In the genomic region with DNA sequence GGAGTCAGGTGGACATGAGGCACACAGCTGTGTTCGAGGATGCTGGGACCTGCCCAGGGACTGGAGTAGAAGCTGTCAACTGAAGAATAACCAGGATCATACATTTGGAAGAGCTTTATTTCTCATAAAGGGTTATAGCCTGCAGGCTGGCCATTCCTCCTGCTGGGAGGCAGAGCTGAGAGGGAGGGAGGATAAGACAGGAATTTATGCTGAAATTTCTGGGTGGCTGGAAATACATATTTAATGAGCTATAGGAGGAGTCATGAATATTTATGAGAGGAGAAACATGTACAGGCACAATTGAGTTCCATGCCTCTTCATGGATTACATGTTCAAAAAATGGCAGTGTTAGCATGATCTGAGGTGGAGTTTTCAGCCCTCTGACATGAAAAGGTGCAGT, we compare ENCODE assay signal across 28 cellular contexts.
A peak's percentile ranks its signal among the peaks of the same experiment; 100 is the strongest.
DNase-seq lines count a peak whose midpoint lies in the region; ATAC-seq, FAIRE-seq and TF ChIP-seq lines count a peak whose summit lies in the region.
"Had no signal": no experiment of that assay in that cellular context is flagged by ENCODE, and none has a peak within 500 bp of the region (broad histone marks: within the 10 kb centered on the region; RNA-seq: fewer than 3 reads in every experiment).

No MANE protein-coding gene starts in this region.

- no peak for TF ChIP-seq CTCF in CD8-positive, alpha-beta T cell (IDR thresholded peaks at IDR 0.05)
- no peak for TF ChIP-seq CTCF in pancreas (IDR thresholded peaks at IDR 0.05)

- no peaks in the 10 kb centered on the region for H3K36me3 ChIP-seq in CD8-positive, alpha-beta T cell (ENCODE audit: insufficient read depth, low read length)
- no peaks in the 10 kb centered on the region for H3K36me3 ChIP-seq in pancreas
- H3K36me3 ChIP-seq: ascending aorta, cardiac muscle cell, colonic mucosa, right lobe of liver, tibial nerve had no signal

- H3K4me3 Mint-ChIP-seq in activated T-cell treated with anti-CD3 and anti-CD28 coated beads, Interleukin-2, amount 50 U/mL, for 72 hours = no peak overlapping the region
- H3K4me3 Mint-ChIP-seq in activated T-cell treated with anti-CD3 and anti-CD28 coated beads, Interleukin-2, amount 50 U/mL, for 24 hours = no peak overlapping the region
- peak overlapping the region; percentile 49 for H3K4me3 Mint-ChIP-seq in CD8-positive, alpha-beta T cell
- peak overlapping the region; percentile 57 for H3K4me3 Mint-ChIP-seq in activated naive CD8-positive, alpha-beta T cell treated with anti-CD3 and anti-CD28 coated beads, Interleukin-2, amount 10 ng/mL, durations not matched to agents 7 days and 5 days
- peak overlapping the region; percentile 74 for H3K4me3 Mint-ChIP-seq in natural killer cell treated with Interleukin-12 subunit alpha and Interleukin-12 subunit beta and Interleukin-15 and Interleukin-18, amount 100 ng/mL, for 72 hours
- H3K4me3 Mint-ChIP-seq: activated CD4-positive, alpha-beta T cell treated with anti-CD3 and anti-CD28 coated beads for 36 hours; H9 had no signal

- no peak overlapping the region for H3K27ac ChIP-seq in CD8-positive, alpha-beta T cell (ENCODE audit: low read depth, low read length)
- H3K27ac ChIP-seq in pancreas = no peak overlapping the region
- H3K27ac ChIP-seq: ascending aorta, cardiac muscle cell, colonic mucosa, right lobe of liver, tibial nerve, VCaP had no signal

- intact Hi-C loops in CD8-positive, alpha-beta T cell (cut with DNase I, micrococcal nuclease) = loop anchor here (2.0 to 10.0 kb wide), 6 partner anchors 17 to 155 kb away; partner anchors contain the start of gene SHISA2 (in 1 of the 2)
- intact Hi-C loops in pancreas (cut with DNase I) = no loop called here

- 44 to 45% methylated on average over 1 of the region's 1 CpG for WGBS in pancreas, 2 donors

- POLR2A ChIA-PET in CD8-positive, alpha-beta T cell (lab: Charles Lee) = interaction anchor here (0.6 kb wide), 1 partner anchor 159 kb away, joined by 4 read pairs; no protein-coding TSS in a partner anchor
- POLR2A ChIA-PET in activated naive CD8-positive, alpha-beta T cell treated with anti-CD3 and anti-CD28 coated beads, Interleukin-2, amount 10 ng/mL, durations not matched to agents 7 days and 5 days (lab: Charles Lee) = interaction anchor here (0.6 to 1.6 kb wide), 5 partner anchors 12 to 153 kb away, joined by 3 to 4 read pairs (median 3); no protein-coding TSS in a partner anchor

- H3K27ac Mint-ChIP-seq in activated T-cell treated with anti-CD3 and anti-CD28 coated beads, Interleukin-2, amount 50 U/mL, for 72 hours = peak overlapping the region; percentile 30
- no peak overlapping the region for H3K27ac Mint-ChIP-seq in activated T-cell treated with anti-CD3 and anti-CD28 coated beads, Interleukin-2, amount 50 U/mL, for 24 hours
- peak overlapping the region; percentile 71 for H3K27ac Mint-ChIP-seq in CD8-positive, alpha-beta T cell
- peak overlapping the region; percentile 81 for H3K27ac Mint-ChIP-seq in activated naive CD8-positive, alpha-beta T cell treated with anti-CD3 and anti-CD28 coated beads, Interleukin-2, amount 10 ng/mL, durations not matched to agents 7 days and 5 days
- H3K27ac Mint-ChIP-seq in natural killer cell treated with Interleukin-12 subunit alpha and Interleukin-12 subunit beta and Interleukin-15 and Interleukin-18, amount 100 ng/mL, for 72 hours = peak overlapping the region; percentile 44 to 76
- H3K27ac Mint-ChIP-seq: activated CD4-positive, alpha-beta T cell treated with anti-CD3 and anti-CD28 coated beads for 36 hours; H9; progenitor cell of endocrine pancreas had no signal

- no peak for FAIRE-seq in pancreas (lab: Jason Lieb, UNC)
- FAIRE-seq: GM12891 had no signal

- peaks cover 24% of the 10 kb centered on the region for H3K4me1 Mint-ChIP-seq in activated T-cell treated with anti-CD3 and anti-CD28 coated beads, Interleukin-2, amount 50 U/mL, for 72 hours (ENCODE audit: low read depth)
- peaks cover 34% of the 10 kb centered on the region for H3K4me1 Mint-ChIP-seq in activated T-cell treated with anti-CD3 and anti-CD28 coated beads, Interleukin-2, amount 50 U/mL, for 24 hours (ENCODE audit: low read depth)
- peaks cover 39% of the 10 kb centered on the region for H3K4me1 Mint-ChIP-seq in CD8-positive, alpha-beta T cell (ENCODE audit: low read depth)
- H3K4me1 Mint-ChIP-seq in activated naive CD8-positive, alpha-beta T cell treated with anti-CD3 and anti-CD28 coated beads, Interleukin-2, amount 10 ng/mL, durations not matched to agents 7 days and 5 days = peaks cover 24% of the 10 kb centered on the region
- peaks cover 20 to 35% of the 10 kb centered on the region in 2 donors for H3K4me1 Mint-ChIP-seq in natural killer cell treated with Interleukin-12 subunit alpha and Interleukin-12 subunit beta and Interleukin-15 and Interleukin-18, amount 100 ng/mL, for 72 hours (ENCODE audit: low read depth in 2 of 2)

- no peaks in the 10 kb centered on the region for H3K27me3 ChIP-seq in CD8-positive, alpha-beta T cell (ENCODE audit: insufficient read depth, low read length)
- no peaks in the 10 kb centered on the region for H3K27me3 ChIP-seq in pancreas
- H3K27me3 ChIP-seq: ascending aorta, cardiac muscle cell, colonic mucosa, right lobe of liver, tibial nerve had no signal

- H3K9me3 ChIP-seq in CD8-positive, alpha-beta T cell (ENCODE audit: low read length) = no peaks in the 10 kb centered on the region
- H3K9me3 ChIP-seq in pancreas = no peaks in the 10 kb centered on the region
- H3K9me3 ChIP-seq: ascending aorta, colonic mucosa, right lobe of liver, tibial nerve had no signal

- DNase-seq in activated T-cell treated with anti-CD3 and anti-CD28 coated beads, Interleukin-2, amount 50 U/mL, for 72 hours = no peak
- no peak for DNase-seq in activated T-cell treated with anti-CD3 and anti-CD28 coated beads, Interleukin-2, amount 50 U/mL, for 24 hours
- DNase-seq in CD8-positive, alpha-beta T cell = no peak
- no peak for DNase-seq in activated naive CD8-positive, alpha-beta T cell treated with anti-CD3 and anti-CD28 coated beads, Interleukin-2, amount 10 ng/mL, durations not matched to agents 7 days and 5 days
- no peak for DNase-seq in natural killer cell treated with Interleukin-12 subunit alpha and Interleukin-12 subunit beta and Interleukin-15 and Interleukin-18, amount 100 ng/mL, for 72 hours (ENCODE audit: low spot score)
- no peak for DNase-seq in NCI-H128 (lab: John Stamatoyannopoulos, UW; ENCODE audit: unreplicated experiment)
- DNase-seq in pancreas = no peak
- DNase-seq: activated CD4-positive, alpha-beta T cell treated with anti-CD3 and anti-CD28 coated beads for 36 hours; activated naive CD4-positive, alpha-beta T cell treated with anti-CD3 and anti-CD28 coated beads, Interleukin-2, amount 50 U/mL, for 16 hours; activated T-cell treated with anti-CD3 and anti-CD28 coated beads, Interleukin-2, amount 50 U/mL, for 48 hours; colonic mucosa; DMS153; effector CD4-positive, alpha-beta T cell; H9; KG1; NCI-H2107; right lobe of liver; Right ventricle myocardium superior; stimulated activated CD8-positive, alpha-beta memory T cell treated with anti-CD3 and anti-CD28 coated beads, Interleukin-4, amount 100 ng/mL, for 48 hours; T1000 had no signal

- no peak overlapping the region for H3K4me3 ChIP-seq in CD8-positive, alpha-beta T cell (ENCODE audit: low read depth, low read length)
- H3K4me3 ChIP-seq in pancreas = no peak overlapping the region
- H3K4me3 ChIP-seq: ascending aorta, cardiac muscle cell, colonic mucosa, right lobe of liver, tibial nerve had no signal

- peaks cover 18% of the 10 kb centered on the region for H3K27me3 Mint-ChIP-seq in activated T-cell treated with anti-CD3 and anti-CD28 coated beads, Interleukin-2, amount 50 U/mL, for 72 hours (ENCODE audit: low read depth)
- peaks cover 3% of the 10 kb centered on the region for H3K27me3 Mint-ChIP-seq in activated T-cell treated with anti-CD3 and anti-CD28 coated beads, Interleukin-2, amount 50 U/mL, for 24 hours
- H3K27me3 Mint-ChIP-seq in CD8-positive, alpha-beta T cell (ENCODE audit: low read depth) = no peaks in the 10 kb centered on the region
- no peaks in the 10 kb centered on the region for H3K27me3 Mint-ChIP-seq in activated naive CD8-positive, alpha-beta T cell treated with anti-CD3 and anti-CD28 coated beads, Interleukin-2, amount 10 ng/mL, durations not matched to agents 7 days and 5 days
- H3K27me3 Mint-ChIP-seq in natural killer cell treated with Interleukin-12 subunit alpha and Interleukin-12 subunit beta and Interleukin-15 and Interleukin-18, amount 100 ng/mL, for 72 hours = peaks cover 17 to 27% of the 10 kb centered on the region in 2 donors
- H3K27me3 Mint-ChIP-seq: progenitor cell of endocrine pancreas had no signal

- CTCF ChIA-PET in CD8-positive, alpha-beta T cell (lab: Charles Lee) = interaction anchor here (0.7 kb wide), 1 partner anchor 12 kb away, joined by 4 read pairs; no protein-coding TSS in a partner anchor

- peaks cover 0 to 4% of the 10 kb centered on the region in 2 donors for H3K9me3 Mint-ChIP-seq in activated T-cell treated with anti-CD3 and anti-CD28 coated beads, Interleukin-2, amount 50 U/mL, for 72 hours
- no peaks in the 10 kb centered on the region for H3K9me3 Mint-ChIP-seq in activated T-cell treated with anti-CD3 and anti-CD28 coated beads, Interleukin-2, amount 50 U/mL, for 24 hours
- no peaks in the 10 kb centered on the region for H3K9me3 Mint-ChIP-seq in CD8-positive, alpha-beta T cell
- H3K9me3 Mint-ChIP-seq in activated naive CD8-positive, alpha-beta T cell treated with anti-CD3 and anti-CD28 coated beads, Interleukin-2, amount 10 ng/mL, durations not matched to agents 7 days and 5 days = peaks cover 9% of the 10 kb centered on the region
- H3K9me3 Mint-ChIP-seq in natural killer cell treated with Interleukin-12 subunit alpha and Interleukin-12 subunit beta and Interleukin-15 and Interleukin-18, amount 100 ng/mL, for 72 hours = peaks cover 9% of the 10 kb centered on the region

- no peak for ATAC-seq in activated T-cell treated with anti-CD3 and anti-CD28 coated beads, Interleukin-2, amount 50 U/mL, for 72 hours (replicated peaks in 1 of 2)
- ATAC-seq in CD8-positive, alpha-beta T cell = no peak
- no peak for ATAC-seq in activated naive CD8-positive, alpha-beta T cell treated with anti-CD3 and anti-CD28 coated beads, Interleukin-2, amount 10 ng/mL, durations not matched to agents 7 days and 5 days (ENCODE audit: low read depth)
- no peak for ATAC-seq in natural killer cell treated with Interleukin-12 subunit alpha and Interleukin-12 subunit beta and Interleukin-15 and Interleukin-18, amount 100 ng/mL, for 72 hours
- no peak for ATAC-seq in HG03521 (IDR thresholded peaks at IDR 0.05; ENCODE audit: unreplicated experiment)
- no peak for ATAC-seq in pancreas
- ATAC-seq: activated CD4-positive, alpha-beta T cell treated with anti-CD3 and anti-CD28 coated beads for 36 hours; Panc1; right lobe of liver had no signal

- H3K4me1 ChIP-seq in CD8-positive, alpha-beta T cell (ENCODE audit: insufficient read depth, low read length) = peaks cover 47% of the 10 kb centered on the region
- no peaks in the 10 kb centered on the region for H3K4me1 ChIP-seq in pancreas
- H3K4me1 ChIP-seq: ascending aorta, colonic mucosa, right lobe of liver, tibial nerve had no signal

- peaks cover 1 to 14% of the 10 kb centered on the region in 2 donors for H3K36me3 Mint-ChIP-seq in activated T-cell treated with anti-CD3 and anti-CD28 coated beads, Interleukin-2, amount 50 U/mL, for 72 hours (ENCODE audit: insufficient read depth in 2 of 2)
- H3K36me3 Mint-ChIP-seq in activated T-cell treated with anti-CD3 and anti-CD28 coated beads, Interleukin-2, amount 50 U/mL, for 24 hours (ENCODE audit: low read depth) = no peaks in the 10 kb centered on the region
- H3K36me3 Mint-ChIP-seq in CD8-positive, alpha-beta T cell = no peaks in the 10 kb centered on the region
- peaks cover 15% of the 10 kb centered on the region for H3K36me3 Mint-ChIP-seq in activated naive CD8-positive, alpha-beta T cell treated with anti-CD3 and anti-CD28 coated beads, Interleukin-2, amount 10 ng/mL, durations not matched to agents 7 days and 5 days
- peaks cover 16% of the 10 kb centered on the region for H3K36me3 Mint-ChIP-seq in natural killer cell treated with Interleukin-12 subunit alpha and Interleukin-12 subunit beta and Interleukin-15 and Interleukin-18, amount 100 ng/mL, for 72 hours

Comparison
In these comparisons a context has a peak if more than half of its experiments do, and no peak if none do; other contexts are left out.
1. H3K4me3 Mint-ChIP-seq: peak in CD8-positive, alpha-beta T cell (single experiment), activated naive CD8-positive, alpha-beta T cell treated with anti-CD3 and anti-CD28 coated beads, Interleukin-2, amount 10 ng/mL, durations not matched to agents 7 days and 5 days (single experiment) and natural killer cell treated with Interleukin-12 subunit alpha and Interleukin-12 subunit beta and Interleukin-15 and Interleukin-18, amount 100 ng/mL, for 72 hours (single experiment); none in activated T-cell treated with anti-CD3 and anti-CD28 coated beads, Interleukin-2, amount 50 U/mL, for 72 hours (0 of 2) and activated T-cell treated with anti-CD3 and anti-CD28 coated beads, Interleukin-2, amount 50 U/mL, for 24 hours (single experiment).
2. intact Hi-C loops: an anchor here in CD8-positive, alpha-beta T cell (2.0 to 10.0 kb wide); none called in pancreas.